In genomic region chr4:56323386-56323785, GRCh38 we compare ENCODE assay signal across 20 cellular contexts.
DNase-seq lines count a peak whose midpoint lies in the region; ATAC-seq and TF ChIP-seq lines count a peak whose summit lies in the region.
"Had no signal": no experiment of that assay in that cellular context is flagged by ENCODE, and none has a peak within 500 bp of the region (broad histone marks: within the 10 kb centered on the region; RNA-seq: fewer than 3 reads in every experiment).

No MANE protein-coding gene starts in this region.

- peak overlapping the region; percentile 22 for H2AFZ ChIP-seq in osteoblast (ENCODE audit: low read length)

- H3K27me3 ChIP-seq in layer of hippocampus (ENCODE audit: control insufficient read depth, insufficient read depth, low read length) (no peaks in the 10 kb centered on the region), osteoblast (ENCODE audit: insufficient read depth, low read length) (peaks cover 3% of the 10 kb centered on the region)
- H3K27me3 ChIP-seq: BLaER1 treated with 17β-estradiol and CSF1 and Interleukin-3, amounts not matched to agents 10 nM and 100 nM; MG63 had no signal

- H4K20me1 ChIP-seq in osteoblast (ENCODE audit: insufficient read depth, low read length): no peaks in the 10 kb centered on the region
- H4K20me1 ChIP-seq: BLaER1 treated with 17β-estradiol and CSF1 and Interleukin-3, amounts not matched to agents 10 nM and 100 nM had no signal

- no peak overlapping the region for H3K4me2 ChIP-seq in osteoblast (ENCODE audit: insufficient read depth, low read length)
- H3K4me2 ChIP-seq: A549; BLaER1 treated with 17β-estradiol and CSF1 and Interleukin-3, amounts not matched to agents 10 nM and 100 nM had no signal

- H3K79me2 ChIP-seq in osteoblast (ENCODE audit: insufficient read depth, low read length): no peaks in the 10 kb centered on the region

- H3K4me3 ChIP-seq in osteoblast (ENCODE audit: insufficient read depth, low read length): no peak overlapping the region
- H3K4me3 ChIP-seq: A549; BLaER1 treated with 17β-estradiol and CSF1 and Interleukin-3, amounts not matched to agents 10 nM and 100 nM; MG63 had no signal

- no peak for ATAC-seq in GM19023 (IDR thresholded peaks at IDR 0.05; ENCODE audit: unreplicated experiment)
- ATAC-seq: A549 had no signal

- H3K4me1 ChIP-seq in osteoblast (ENCODE audit: insufficient read depth, low read length): no peaks in the 10 kb centered on the region

- H3K27ac ChIP-seq in caudate nucleus (ENCODE audit: low read depth, low read length): peak overlapping the region; percentile 96
- H3K27ac ChIP-seq in layer of hippocampus (ENCODE audit: low read depth, low read length): peak overlapping the region; percentile 76
- H3K27ac ChIP-seq in osteoblast (ENCODE audit: low read depth, low read length): no peak overlapping the region
- H3K27ac ChIP-seq: A549; BLaER1 treated with 17β-estradiol and CSF1 and Interleukin-3, amounts not matched to agents 10 nM and 100 nM; HL-60 had no signal

- no peaks in the 10 kb centered on the region for H3K36me3 ChIP-seq in osteoblast (ENCODE audit: insufficient read depth, low read length)
- H3K36me3 ChIP-seq: MG63 had no signal

- DNase-seq in Ammon's horn (ENCODE audit: low spot score) (peak; percentile 22), caudate nucleus (lab: John Stamatoyannopoulos, UW) (peak in 4 of 61 donors; percentile 7 to 18 (median 12)), osteoblast (ENCODE audit: insufficient read length, low spot score, missing footprints) (no peak), HT-29 (ENCODE audit: low spot score) (no peak)
- no peak for DNase-seq in effector CD8-positive, alpha-beta T cell (lab: John Stamatoyannopoulos, UW)
- DNase-seq in activated CD8-positive, alpha-beta memory T cell treated with anti-CD3 and anti-CD28 coated beads, Interleukin-2, amount 50 U/mL, for 4 hours: no peak
- DNase-seq: CD8-positive, alpha-beta memory T cell; HFFc6; Kasumi-1; MG63; NCI-H1092; NCI-H146; NCI-H2029 treated with DMSO at 0.1 percent for 48 hours; NCI-H2171; NCI-H526 had no signal

- H3K9me3 ChIP-seq in osteoblast (ENCODE audit: low read depth, low read length): no peaks in the 10 kb centered on the region
- H3K9me3 ChIP-seq: A549; BLaER1 treated with 17β-estradiol and CSF1 and Interleukin-3, amounts not matched to agents 10 nM and 100 nM; MG63 had no signal

- no peak for TF ChIP-seq CTCF in osteoblast (IDR thresholded peaks at IDR 0.05; ENCODE audit: extremely low read depth, low read depth, low read length)
